9 cellular contexts compared by ENCODE assay signal in genomic region chr7:142739927-142740492, GRCh38. TPM values are rescaled to one million over a fixed set of nuclear protein-coding genes. Genes with fewer than 3 reads are reported as not detected.
DNase-seq lines count a peak whose midpoint lies in the region; ATAC-seq lines count a peak whose summit lies in the region.
"Had no signal": no experiment of that assay in that cellular context is flagged by ENCODE, and none has a peak within 500 bp of the region (broad histone marks: within the 10 kb centered on the region; RNA-seq: fewer than 3 reads in every experiment).

No MANE protein-coding gene starts in this region.

- 46% methylated on average over 2 of the region's 2 CpGs for WGBS in right cardiac atrium

- no peaks in the 10 kb centered on the region for H3K9me3 ChIP-seq in right cardiac atrium (ENCODE audit: control insufficient read depth, low read length)

- no peak overlapping the region for H3K27ac ChIP-seq in right cardiac atrium (ENCODE audit: low read length)

- ATAC-seq in GM18498 (IDR thresholded peaks at IDR 0.05; ENCODE audit: unreplicated experiment) (peak; percentile 89), GM21423 (IDR thresholded peaks at IDR 0.05; ENCODE audit: unreplicated experiment) (peak; percentile 90), HG03457 (IDR thresholded peaks at IDR 0.05; ENCODE audit: unreplicated experiment) (peak; percentile 92), right cardiac atrium (no peak)

- no peak overlapping the region for H3K4me3 ChIP-seq in right cardiac atrium (ENCODE audit: low read length)

- DNase-seq in dermis blood vessel endothelial cell (peak; percentile 12), activated gamma-delta T cell (lab: John Stamatoyannopoulos, UW) (no peak), NCI-H2227 treated with DMSO at 0.1 percent for 48 hours (lab: John Stamatoyannopoulos, UW) (no peak), NCI-H345 treated with DMSO at 0.1 percent for 48 hours (lab: John Stamatoyannopoulos, UW; ENCODE audit: unreplicated experiment) (no peak), right cardiac atrium (no peak)
- DNase-seq: activated CD4-positive, alpha-beta T cell treated with anti-CD3 and anti-CD28 coated beads for 4 hours had no signal

- peaks cover 6% of the 10 kb centered on the region for H3K4me1 ChIP-seq in right cardiac atrium (ENCODE audit: control insufficient read depth, insufficient read depth, low read length)

- H3K27me3 ChIP-seq in right cardiac atrium (ENCODE audit: control insufficient read depth, insufficient read depth): no peaks in the 10 kb centered on the region

- intact Hi-C loops in right cardiac atrium (cut with DNase I): no loop called here

RNA-seq across cellular contexts. Expression of gene PRSS1, which starts 9.3 kb away (rescaled TPM):
- not detected in 2 replicates for total RNA-seq in dermis blood vessel endothelial cell
- under 1 TPM in 1 of 4 donors, not detected in 3; 0.61 TPM for total RNA-seq in right cardiac atrium
- polyA plus RNA-seq in right cardiac atrium: 0.27 TPM

RNA-seq across cellular contexts. Expression of gene PRSS2, which starts 30.8 kb away (rescaled TPM):
- total RNA-seq in dermis blood vessel endothelial cell (not detected in 2 replicates), right cardiac atrium (1 to 10 TPM in 1 of 4 donors, not detected in 3; 4.0 TPM)
- polyA plus RNA-seq in right cardiac atrium: 0.16 TPM

Comparison
In these comparisons a context has a peak if more than half of its experiments do, and no peak if none do; other contexts are left out.
1. ATAC-seq: peak in GM18498 (single experiment), GM21423 (single experiment) and HG03457 (single experiment); none in right cardiac atrium (0 of 2).